In genomic region chr19:44723952-44724319, GRCh38 we compare ENCODE assay signal across 8 cellular contexts. TPM values are rescaled to one million over a fixed set of nuclear protein-coding genes. Genes with fewer than 3 reads are reported as not detected.
DNase-seq lines count a peak whose midpoint lies in the region; ATAC-seq and TF ChIP-seq lines count a peak whose summit lies in the region.

No MANE protein-coding gene starts in this region.

- H3K4me3 Mint-ChIP-seq in dendritic cell treated with granulocyte-macrophage colony-stimulating factor and Interleukin-4, amounts not matched to agents 40 ng/mL and 50 ng/mL, for 4 days, result peak overlapping the region; percentile 53

- H3K4me3 ChIP-seq in lower leg skin (ENCODE audit: low read depth, poor library complexity, severe bottlenecking), result no peak overlapping the region

- peak overlapping the region; percentile 73 for H3K27ac Mint-ChIP-seq in dendritic cell treated with granulocyte-macrophage colony-stimulating factor and Interleukin-4, amounts not matched to agents 40 ng/mL and 50 ng/mL, for 4 days

- ATAC-seq in HG02885 (IDR thresholded peaks at IDR 0.05; ENCODE audit: poor library complexity, unreplicated experiment) (peak; percentile 78), HG03520 (IDR thresholded peaks at IDR 0.05; ENCODE audit: unreplicated experiment) (no peak)

- DNase-seq in EL (peak; percentile 82), NCI-H526 (lab: John Stamatoyannopoulos, UW) (peak; percentile 16 to 76), lower leg skin (ENCODE audit: low spot score in 2 of 2) (peak; percentile 78 to 96)
- peak; percentile 75 for DNase-seq in activated CD4-positive, alpha-beta T cell treated with anti-CD3 and anti-CD28 coated beads, Interleukin-2, amount 50 U/mL, for 1 hour
- DNase-seq in stimulated activated CD4-positive, alpha-beta T cell treated with anti-CD3 and anti-CD28 coated beads, Interleukin-4, amount 100 ng/mL, for 24 hours, result peak; percentile 80

- peaks cover 1% of the 10 kb centered on the region for H3K27me3 Mint-ChIP-seq in dendritic cell treated with granulocyte-macrophage colony-stimulating factor and Interleukin-4, amounts not matched to agents 40 ng/mL and 50 ng/mL, for 4 days

- TF ChIP-seq POLR2A in lower leg skin (IDR thresholded peaks at IDR 0.05), result no peak

- 10 to 17% methylated on average over 7 of the region's 7 CpGs for WGBS in lower leg skin, 2 donors

- peak in 2 of 3 donors; percentile 49 to 83 for TF ChIP-seq CTCF in lower leg skin (IDR thresholded peaks at IDR 0.05)

- H3K4me1 Mint-ChIP-seq in dendritic cell treated with granulocyte-macrophage colony-stimulating factor and Interleukin-4, amounts not matched to agents 40 ng/mL and 50 ng/mL, for 4 days (ENCODE audit: low read depth), result peaks cover 84% of the 10 kb centered on the region

- H3K9me3 Mint-ChIP-seq in dendritic cell treated with granulocyte-macrophage colony-stimulating factor and Interleukin-4, amounts not matched to agents 40 ng/mL and 50 ng/mL, for 4 days, result no peaks in the 10 kb centered on the region

- intact Hi-C loops in dendritic cell treated with granulocyte-macrophage colony-stimulating factor and Interleukin-4, amounts not matched to agents 40 ng/mL and 50 ng/mL, for 4 days (cut with micrococcal nuclease), result loop anchor here (1.0 to 10.0 kb wide), 3 partner anchors 25 to 121 kb away; partner anchors contain the start of genes BCL3 and NECTIN2
- intact Hi-C loops in lower leg skin (cut with DNase I; ENCODE audit: low total_unique reads), result loop anchor here (5.0 kb wide), 1 partner anchor 48 kb away; no protein-coding TSS in a partner anchor

- no peaks in the 10 kb centered on the region for H3K36me3 Mint-ChIP-seq in dendritic cell treated with granulocyte-macrophage colony-stimulating factor and Interleukin-4, amounts not matched to agents 40 ng/mL and 50 ng/mL, for 4 days (ENCODE audit: low read depth)

RNA-seq across cellular contexts. Expression of gene BCL3, which starts 24.6 kb away (rescaled TPM):
- 10 to 100 TPM; 17.1 to 27.3 (median 19.0) TPM for total RNA-seq in lower leg skin

RNA-seq across cellular contexts. Expression of gene CEACAM16, which starts 25.0 kb away (rescaled TPM):
- total RNA-seq in lower leg skin, result not detected

RNA-seq across cellular contexts. Expression of gene CEACAM19, which starts 52.7 kb away (rescaled TPM):
- total RNA-seq in lower leg skin, result 10 to 100 TPM in 1 of 4 donors, 1 to 10 TPM in 3; 5.4 to 10.2 (median 8.0) TPM

RNA-seq across cellular contexts. Expression of gene CBLC, which starts 53.8 kb away (rescaled TPM):
- 10 to 100 TPM; 64.3 to 87.0 (median 75.6) TPM for total RNA-seq in lower leg skin
